ENCODE assay signal across 9 cellular contexts in genomic region chr6:38871745-38872568, GRCh38.
DNase-seq lines count a peak whose midpoint lies in the region; ATAC-seq and TF ChIP-seq lines count a peak whose summit lies in the region.
"Had no signal": no experiment of that assay in that cellular context is flagged by ENCODE, and none has a peak within 500 bp of the region (broad histone marks: within the 10 kb centered on the region; RNA-seq: fewer than 3 reads in every experiment).

No MANE protein-coding gene starts in this region.

- no peak for ATAC-seq in HG03095 (IDR thresholded peaks at IDR 0.05; ENCODE audit: unreplicated experiment)

- H3K4me1 ChIP-seq in HEK293 (ENCODE audit: control insufficient read depth, insufficient read depth, low read length), result no peaks in the 10 kb centered on the region
- H3K4me1 ChIP-seq in tibial artery, result no peaks in the 10 kb centered on the region

- no peaks in the 10 kb centered on the region for H3K4me1 Mint-ChIP-seq in neural crest cell

- H3K27me3 Mint-ChIP-seq in neural crest cell (ENCODE audit: low read depth), result peaks cover 15% of the 10 kb centered on the region

- intact Hi-C loops in tibial artery (cut with DNase I; ENCODE audit: low total_unique reads), result loop anchor here (10.0 kb wide), 1 partner anchor 433 kb away; no protein-coding TSS in a partner anchor

- DNase-seq in CD1c-positive myeloid dendritic cell (ENCODE audit: extremely low spot score) (peak; percentile 65), NOMO-1 treated with DMSO at 0.1 percent for 48 hours (lab: John Stamatoyannopoulos, UW; ENCODE audit: unreplicated experiment) (peak; percentile 35), activated T-cell treated with anti-CD3 and anti-CD28 coated beads for 24 hours (ENCODE audit: low read depth) (peak; percentile 39), fibroblast of gingiva (ENCODE audit: low read depth) (peak; percentile 35), neural crest cell (ENCODE audit: low read depth, low spot score) (peak; percentile 77), tibial artery (peak in 1 of 2 donors; percentile 24)

- CTCF ChIA-PET in HEK293 (lab: Yijun Ruan, JAX), result interaction anchor here (0.5 to 6.7 kb wide), 88 partner anchors 11 to 1180 kb away, joined by 3 to 65 read pairs (median 4); no protein-coding TSS in a partner anchor

- H3K27me3 ChIP-seq in tibial artery, result peaks cover 0 to 3% of the 10 kb centered on the region in 2 donors

- no peaks in the 10 kb centered on the region for H3K36me3 Mint-ChIP-seq in neural crest cell (ENCODE audit: low read depth)

- H3K27ac ChIP-seq in HEK293 (ENCODE audit: extremely low read depth, low read depth, low read length), result no peak overlapping the region
- no peak overlapping the region for H3K27ac ChIP-seq in tibial artery

- TF ChIP-seq CTCF in HEK293 (tag by site-specific recombination; IDR thresholded peaks at IDR 0.05), result peak; percentile 92
- TF ChIP-seq CTCF in neural crest cell (conservative IDR thresholded peaks at IDR 0.05), result peak; percentile 92
- peak; percentile 51 to 61 for TF ChIP-seq CTCF in tibial artery (IDR thresholded peaks at IDR 0.05)

- POLR2A ChIA-PET in HEK293 (lab: Yijun Ruan, JAX), result no interaction called here

- H3K9me3 Mint-ChIP-seq in neural crest cell, result no peaks in the 10 kb centered on the region
- H3K9me3 Mint-ChIP-seq: IgD-negative memory B cell had no signal

- no peak overlapping the region for H3K4me3 Mint-ChIP-seq in neural crest cell
- H3K4me3 Mint-ChIP-seq: IgD-negative memory B cell had no signal

- H3K4me3 ChIP-seq in HEK293 (ENCODE audit: low read depth, low read length) (no peak overlapping the region), tibial artery (no peak overlapping the region)

- H3K9me3 ChIP-seq in HEK293 (ENCODE audit: control insufficient read depth, insufficient read depth, low read depth, low read length) (no peaks in the 10 kb centered on the region), tibial artery (no peaks in the 10 kb centered on the region)

- H3K27ac Mint-ChIP-seq in neural crest cell (ENCODE audit: unreplicated experiment), result no peak overlapping the region
- H3K27ac Mint-ChIP-seq: IgD-negative memory B cell had no signal

- H3K36me3 ChIP-seq in HEK293 (ENCODE audit: control insufficient read depth in 2 of 2, insufficient read depth in 1 of 2, low read length in 2 of 2) (no peaks in the 10 kb centered on the region), tibial artery (no peaks in the 10 kb centered on the region)

TF ChIP-seq in HEK293, 187 proteins besides CTCF, POLR2A, EP300 and RAD21:
- no peak for TF ChIP-seq ZNF18 (tag by site-specific recombination; IDR thresholded peaks at IDR 0.05)
- TF ChIP-seq ZNF692 (tag by site-specific recombination; IDR thresholded peaks at IDR 0.05), result no peak
- peak; percentile 47; the same call in 1 of the 2 replicates for TF ChIP-seq ZNF664 (tag by site-specific recombination; IDR thresholded peaks at IDR 0.05)
- peak; percentile 91 for TF ChIP-seq ZNF654 (tag by site-specific recombination; IDR thresholded peaks at IDR 0.05; ENCODE audit: low read depth)
